In genomic region chr2:48395658-48396057, GRCh38 we compare ENCODE assay signal across 19 cellular contexts. TPM values are rescaled to one million over a fixed set of nuclear protein-coding genes. Genes with fewer than 3 reads are reported as not detected.
DNase-seq lines count a peak whose midpoint lies in the region; ATAC-seq and TF ChIP-seq lines count a peak whose summit lies in the region.
"Had no signal": no experiment of that assay in that cellular context is flagged by ENCODE, and none has a peak within 500 bp of the region (broad histone marks: within the 10 kb centered on the region; RNA-seq: fewer than 3 reads in every experiment).

No MANE protein-coding gene starts in this region.

- peak overlapping the region; percentile 50 for H3K27ac Mint-ChIP-seq in activated CD8-positive, alpha-beta T cell treated with anti-CD3 and anti-CD28 coated beads, Interleukin-2, amount 10 ng/mL, durations not matched to agents 7 days and 5 days
- peak overlapping the region; percentile 5 to 67 (median 52) for H3K27ac Mint-ChIP-seq in naive thymus-derived CD8-positive, alpha-beta T cell
- H3K27ac Mint-ChIP-seq: memory B cell, neural progenitor cell had no signal

- H3K9me3 Mint-ChIP-seq in activated CD8-positive, alpha-beta T cell treated with anti-CD3 and anti-CD28 coated beads, Interleukin-2, amount 10 ng/mL, durations not matched to agents 7 days and 5 days (ENCODE audit: insufficient read depth): peaks cover 7% of the 10 kb centered on the region
- peaks cover 0 to 4% (median 0%) of the 10 kb centered on the region in 9 donors for H3K9me3 Mint-ChIP-seq in naive thymus-derived CD8-positive, alpha-beta T cell

- H3K4me1 ChIP-seq in DND-41 (ENCODE audit: insufficient read depth, low read length): peaks cover 13% of the 10 kb centered on the region
- H3K4me1 ChIP-seq: SJSA1, upper lobe of left lung had no signal

- no peak overlapping the region for H3K9ac ChIP-seq in DND-41 (ENCODE audit: low read depth, low read length)
- H3K9ac ChIP-seq: neural progenitor cell had no signal

- no peak overlapping the region for H3K4me3 Mint-ChIP-seq in activated CD8-positive, alpha-beta T cell treated with anti-CD3 and anti-CD28 coated beads, Interleukin-2, amount 10 ng/mL, durations not matched to agents 7 days and 5 days
- H3K4me3 Mint-ChIP-seq in naive thymus-derived CD8-positive, alpha-beta T cell: peak overlapping the region in 8 of 10 donors; percentile 1 to 72 (median 30)
- H3K4me3 Mint-ChIP-seq: memory B cell, neural progenitor cell had no signal

- CTCF ChIA-PET in activated CD8-positive, alpha-beta T cell treated with anti-CD3 and anti-CD28 coated beads, Interleukin-2, amount 10 ng/mL, durations not matched to agents 7 days and 5 days (lab: Charles Lee): interaction anchor here (1.4 kb wide), 1 partner anchor 21 kb away, joined by 4 read pairs; no protein-coding TSS in a partner anchor

- H3K27me3 ChIP-seq in DND-41 (ENCODE audit: insufficient read depth, low read length, poor library complexity): no peaks in the 10 kb centered on the region
- H3K27me3 ChIP-seq: dorsolateral prefrontal cortex, heart left ventricle, neural progenitor cell, SJSA1, upper lobe of left lung had no signal

- no peaks in the 10 kb centered on the region for H3K36me3 ChIP-seq in DND-41 (ENCODE audit: insufficient read depth, low read length)
- H3K36me3 ChIP-seq: heart left ventricle, neural progenitor cell, SJSA1, upper lobe of left lung had no signal

- peaks cover 8% of the 10 kb centered on the region for H3K4me1 Mint-ChIP-seq in activated CD8-positive, alpha-beta T cell treated with anti-CD3 and anti-CD28 coated beads, Interleukin-2, amount 10 ng/mL, durations not matched to agents 7 days and 5 days (ENCODE audit: low read depth)
- peaks cover 5 to 15% (median 12%) of the 10 kb centered on the region in 4 donors for H3K4me1 Mint-ChIP-seq in naive thymus-derived CD8-positive, alpha-beta T cell

- no peaks in the 10 kb centered on the region for H3K79me2 ChIP-seq in DND-41 (ENCODE audit: insufficient read depth, low read length)

- H3K9me3 ChIP-seq in DND-41 (ENCODE audit: insufficient read depth, low read length, severe bottlenecking): no peaks in the 10 kb centered on the region
- H3K9me3 ChIP-seq: heart left ventricle, SJSA1, upper lobe of left lung had no signal

- no peaks in the 10 kb centered on the region for H4K20me1 ChIP-seq in DND-41 (ENCODE audit: insufficient read depth, low read length)

- H2AFZ ChIP-seq in DND-41 (ENCODE audit: low read depth, low read length): peak overlapping the region; percentile 58
- H2AFZ ChIP-seq: neural progenitor cell had no signal

- ATAC-seq in DND-41 (ENCODE audit: insufficient read depth, low read depth): peak; percentile 98
- peak; percentile 77 for ATAC-seq in activated CD8-positive, alpha-beta T cell treated with anti-CD3 and anti-CD28 coated beads, Interleukin-2, amount 10 ng/mL, durations not matched to agents 7 days and 5 days
- peak; percentile 57 to 72 for ATAC-seq in naive thymus-derived CD8-positive, alpha-beta T cell
- no peak for ATAC-seq in GM21717 (IDR thresholded peaks at IDR 0.05; ENCODE audit: unreplicated experiment)
- no peak for ATAC-seq in GM21390 (IDR thresholded peaks at IDR 0.05; ENCODE audit: unreplicated experiment)
- no peak for ATAC-seq in GM18519 (IDR thresholded peaks at IDR 0.05; ENCODE audit: low FRiP score, unreplicated experiment)

- peak overlapping the region; percentile 27; the same call in 1 of the 2 replicates for H3K4me2 ChIP-seq in DND-41 (ENCODE audit: insufficient read depth, low read length)
- H3K4me2 ChIP-seq: neural progenitor cell had no signal

- no peaks in the 10 kb centered on the region for H3K27me3 Mint-ChIP-seq in activated CD8-positive, alpha-beta T cell treated with anti-CD3 and anti-CD28 coated beads, Interleukin-2, amount 10 ng/mL, durations not matched to agents 7 days and 5 days (ENCODE audit: low read depth)
- no peaks in the 10 kb centered on the region for H3K27me3 Mint-ChIP-seq in naive thymus-derived CD8-positive, alpha-beta T cell

- H3K27ac ChIP-seq in DND-41 (ENCODE audit: low read length): peak overlapping the region; percentile 10; the same call in 1 of the 2 replicates
- H3K27ac ChIP-seq: heart left ventricle, neural progenitor cell, SJSA1, upper lobe of left lung had no signal

- H3K36me3 Mint-ChIP-seq in activated CD8-positive, alpha-beta T cell treated with anti-CD3 and anti-CD28 coated beads, Interleukin-2, amount 10 ng/mL, durations not matched to agents 7 days and 5 days (ENCODE audit: low read depth): no peaks in the 10 kb centered on the region
- H3K36me3 Mint-ChIP-seq in naive thymus-derived CD8-positive, alpha-beta T cell: peaks cover 0 to 3% (median 0%) of the 10 kb centered on the region in 3 donors
- H3K36me3 Mint-ChIP-seq: neural progenitor cell had no signal

- DNase-seq in SKM-1 treated with dmso at 0.1 percent for 144 hours (lab: John Stamatoyannopoulos, UW; ENCODE audit: unreplicated experiment): peak; percentile 24
- no peak for DNase-seq in SKM-1 (lab: John Stamatoyannopoulos, UW; ENCODE audit: unreplicated experiment)
- peak; percentile 56 for DNase-seq in DND-41
- DNase-seq in activated CD8-positive, alpha-beta T cell treated with anti-CD3 and anti-CD28 coated beads, Interleukin-2, amount 10 ng/mL, durations not matched to agents 7 days and 5 days: no peak
- DNase-seq in naive thymus-derived CD8-positive, alpha-beta T cell: peak in 1 of 10 donors; percentile 21
- DNase-seq: Caco-2; dorsolateral prefrontal cortex; heart left ventricle; kidney; NCI-H187 treated with DMSO at 0.1 percent for 48 hours; OCI-M1; stimulated activated naive CD4-positive, alpha-beta T cell treated with Interleukin-2 at 50 U/mL for 16 hours; upper lobe of left lung had no signal

- POLR2A ChIA-PET in activated CD8-positive, alpha-beta T cell treated with anti-CD3 and anti-CD28 coated beads, Interleukin-2, amount 10 ng/mL, durations not matched to agents 7 days and 5 days (lab: Charles Lee): interaction anchor here (0.9 kb wide), 1 partner anchor 161 kb away, joined by 3 read pairs; no protein-coding TSS in a partner anchor
- POLR2A ChIA-PET in naive thymus-derived CD8-positive, alpha-beta T cell (lab: Charles Lee): no interaction called here

- H3K4me3 ChIP-seq in DND-41 (ENCODE audit: low read depth in 1 of 2, low read length in 2 of 2): no peak overlapping the region
- H3K4me3 ChIP-seq: dorsolateral prefrontal cortex, heart left ventricle, neural progenitor cell, SJSA1, upper lobe of left lung had no signal

- no peak for TF ChIP-seq CTCF in DND-41 (IDR thresholded peaks at IDR 0.05; ENCODE audit: borderline replicate concordance, extremely low read depth, low read length, poor library complexity, severe bottlenecking)

RNA-seq across cellular contexts. Expression of gene PPP1R21, which starts 44.9 kb away (rescaled TPM):
- 10 to 100 TPM; 43.8 to 49.5 TPM for total RNA-seq in activated CD8-positive, alpha-beta T cell treated with anti-CD3 and anti-CD28 coated beads, Interleukin-2, amount 10 ng/mL, durations not matched to agents 7 days and 5 days
- total RNA-seq in naive thymus-derived CD8-positive, alpha-beta T cell: 10 to 100 TPM; 40.4 to 46.2 TPM
- 10 to 100 TPM; 16.5 to 23.2 (median 22.0) TPM for polyA plus RNA-seq in naive thymus-derived CD8-positive, alpha-beta T cell

Comparison
In these comparisons a context has a peak if more than half of its experiments do, and no peak if none do; other contexts are left out.
1. DNase-seq: peak in SKM-1 treated with dmso at 0.1 percent for 144 hours (single experiment) and DND-41 (single experiment); none in SKM-1 (single experiment) and activated CD8-positive, alpha-beta T cell treated with anti-CD3 and anti-CD28 coated beads, Interleukin-2, amount 10 ng/mL, durations not matched to agents 7 days and 5 days (single experiment).
2. ATAC-seq: peak in DND-41 (single experiment), activated CD8-positive, alpha-beta T cell treated with anti-CD3 and anti-CD28 coated beads, Interleukin-2, amount 10 ng/mL, durations not matched to agents 7 days and 5 days (single experiment) and naive thymus-derived CD8-positive, alpha-beta T cell (2 of 2); none in GM21717 (single experiment), GM21390 (single experiment) and GM18519 (single experiment).